In the genomic region with DNA sequence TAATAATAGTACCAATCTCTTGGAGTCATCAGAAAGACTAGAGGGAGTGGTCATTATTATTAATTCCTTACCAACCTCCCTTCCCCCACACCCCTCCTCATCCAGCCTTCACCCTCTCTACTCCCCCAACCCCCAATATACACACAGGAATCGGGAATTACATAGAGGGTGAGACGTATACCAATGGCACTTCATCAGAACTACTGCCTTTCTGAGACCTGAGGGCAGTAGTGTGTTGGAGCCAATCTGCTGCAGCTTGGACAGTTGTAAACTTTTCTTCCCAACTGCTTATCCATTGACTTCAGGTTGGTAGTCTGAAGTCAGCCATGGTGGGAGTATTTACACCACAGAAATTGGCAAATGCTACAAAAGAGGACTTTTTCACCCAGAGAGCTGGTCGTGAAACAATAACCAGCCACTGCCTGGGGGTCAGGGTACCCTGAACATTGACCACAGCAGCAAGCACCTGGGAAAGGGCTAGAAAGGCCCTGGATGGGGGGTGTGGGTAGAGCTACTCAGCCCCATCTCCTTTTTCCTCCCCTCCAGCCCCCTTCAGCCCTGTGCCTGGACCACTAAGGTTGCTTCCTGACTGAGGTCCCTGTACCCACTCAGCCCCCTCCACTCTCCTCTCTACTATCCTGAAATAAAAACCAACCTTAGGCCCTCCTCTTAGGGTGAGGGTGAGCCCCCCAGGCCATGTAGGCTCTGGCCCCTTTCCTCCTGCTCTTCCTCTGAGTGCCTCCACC, we compare ENCODE assay signal across 16 cellular contexts.
"Had no signal": no experiment of that assay in that cellular context is flagged by ENCODE, and none has a peak within 500 bp of the region (broad histone marks: within the 10 kb centered on the region; RNA-seq: fewer than 3 reads in every experiment).

No MANE protein-coding gene starts in this region.

- H3K27ac Mint-ChIP-seq: activated CD4-positive, alpha-beta T cell treated with anti-CD3 and anti-CD28 coated beads for 36 hours; activated CD8-positive, alpha-beta T cell treated with anti-CD3 and anti-CD28 coated beads for 36 hours; activated naive CD8-positive, alpha-beta T cell; nephron had no signal

- H3K27ac ChIP-seq: esophagus muscularis mucosa, ovary, sigmoid colon, spleen, thyroid gland, vagina had no signal

- H3K36me3 Mint-ChIP-seq: activated naive CD8-positive, alpha-beta T cell; brain had no signal

- H3K9me3 ChIP-seq: esophagus muscularis mucosa, ovary, sigmoid colon, spleen, thyroid gland, vagina had no signal

- H3K4me1 Mint-ChIP-seq: activated CD4-positive, alpha-beta T cell treated with anti-CD3 and anti-CD28 coated beads for 36 hours had no signal

- ATAC-seq: activated CD4-positive, alpha-beta T cell treated with anti-CD3 and anti-CD28 coated beads for 36 hours; activated CD8-positive, alpha-beta T cell treated with anti-CD3 and anti-CD28 coated beads for 36 hours had no signal

- H3K27me3 ChIP-seq: esophagus muscularis mucosa, ovary, sigmoid colon, thyroid gland, vagina had no signal

- H3K36me3 ChIP-seq: esophagus muscularis mucosa, ovary, sigmoid colon, spleen, thyroid gland, vagina had no signal

- H3K4me3 Mint-ChIP-seq: activated CD4-positive, alpha-beta T cell treated with anti-CD3 and anti-CD28 coated beads for 36 hours; activated CD8-positive, alpha-beta T cell treated with anti-CD3 and anti-CD28 coated beads for 36 hours; activated naive CD8-positive, alpha-beta T cell; brain; nephron had no signal

- H3K9me3 Mint-ChIP-seq: activated CD8-positive, alpha-beta T cell treated with anti-CD3 and anti-CD28 coated beads for 36 hours had no signal

- DNase-seq: activated CD4-positive, alpha-beta T cell treated with anti-CD3 and anti-CD28 coated beads for 36 hours; activated CD8-positive, alpha-beta memory T cell treated with anti-CD3 and anti-CD28 coated beads, Interleukin-2, amount 50 U/mL, for 4 hours; activated CD8-positive, alpha-beta T cell treated with anti-CD3 and anti-CD28 coated beads for 36 hours; activated gamma-delta T cell treated with Interleukin-2 at 50 U/mL for 16 hours; cortex of kidney; effector CD4-positive, alpha-beta T cell; glutamatergic neuron; ovary; sigmoid colon; spleen; thyroid gland had no signal

- H3K4me1 ChIP-seq: vagina had no signal

- H3K4me3 ChIP-seq: esophagus muscularis mucosa, ovary, sigmoid colon, spleen, thyroid gland, vagina had no signal
